ENCODE assay signal across 28 cellular contexts in the genomic region with DNA sequence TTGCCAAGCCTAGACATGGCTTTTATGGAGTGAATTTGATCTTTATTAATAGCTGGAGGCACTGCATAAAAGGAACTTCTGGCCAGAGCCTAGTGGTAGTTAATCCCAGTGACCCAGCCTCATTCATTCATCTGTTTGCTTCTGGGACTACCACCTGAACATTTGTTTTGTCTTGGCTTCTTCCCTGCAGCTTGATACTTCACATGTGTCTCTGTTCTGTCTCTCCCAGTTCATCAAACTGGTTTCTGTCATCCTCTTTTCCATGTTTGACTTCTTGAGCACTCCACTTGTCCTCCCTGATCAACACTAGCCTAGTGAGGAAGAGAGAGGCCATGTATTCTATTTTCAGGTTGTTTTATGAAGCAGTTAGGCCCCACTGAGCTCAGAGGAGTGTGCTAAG.
"Had no signal": no experiment of that assay in that cellular context is flagged by ENCODE, and none has a peak within 500 bp of the region (broad histone marks: within the 10 kb centered on the region; RNA-seq: fewer than 3 reads in every experiment).

No MANE protein-coding gene starts in this region.

- ATAC-seq: natural killer cell; psoas muscle; right cardiac atrium; right lobe of liver; stimulated activated effector memory CD8-positive, alpha-beta T cell treated with anti-CD3 and anti-CD28 coated beads, Interleukin-12 subunit alpha, Interleukin-12 subunit beta, amount 100 ng/mL, for 72 hours; stimulated activated naive B cell treated with anti-CD40 and anti-IgM and Interleukin-4, amounts not matched to agents 10 μg/mL and 1 μg/mL and 100 μg/mL, for 72 hours; upper lobe of right lung had no signal

- H3K4me1 Mint-ChIP-seq: natural killer cell; nephron; stimulated activated effector memory CD8-positive, alpha-beta T cell treated with anti-CD3 and anti-CD28 coated beads, Interleukin-12 subunit alpha, Interleukin-12 subunit beta, amount 100 ng/mL, for 72 hours; stimulated activated naive B cell treated with anti-CD40 and anti-IgM and Interleukin-4, amounts not matched to agents 10 μg/mL and 1 μg/mL and 100 μg/mL, for 72 hours had no signal

- H3K4me3 ChIP-seq: neural progenitor cell, ovary, psoas muscle, right lobe of liver, sigmoid colon, stomach, testis, tibial artery, transverse colon, upper lobe of right lung, uterus had no signal

- DNase-seq: natural killer cell; occipital lobe; ovary; posterior cingulate gyrus; psoas muscle; right cardiac atrium; right lobe of liver; sigmoid colon; small intestine; stimulated activated CD4-positive, alpha-beta T cell treated with anti-CD3 and anti-CD28 coated beads, Interleukin-15, amount 100 ng/mL, for 24 hours; stimulated activated CD4-positive, alpha-beta T cell treated with anti-CD3 and anti-CD28 coated beads, Interleukin-2, amount 100 ng/mL, for 24 hours; stimulated activated CD4-positive, alpha-beta T cell treated with anti-CD3 and anti-CD28 coated beads, Interleukin-2, amount 100 ng/mL, for 48 hours; stimulated activated CD4-positive, alpha-beta T cell treated with anti-CD3 and anti-CD28 coated beads, Interleukin-4, amount 100 ng/mL, for 24 hours; stimulated activated naive B cell treated with anti-CD40 and anti-IgM and Interleukin-4, amounts not matched to agents 10 μg/mL and 1 μg/mL and 100 μg/mL, for 72 hours; stimulated activated naive CD4-positive, alpha-beta T cell treated with Interleukin-2 at 50 U/mL for 16 hours; stomach; testis; tibial artery; transverse colon; upper lobe of right lung; uterus had no signal

- H3K27ac ChIP-seq: neural progenitor cell, ovary, parathyroid adenoma, psoas muscle, right lobe of liver, sigmoid colon, stomach, testis, tibial artery, transverse colon, upper lobe of right lung, uterus had no signal

- H2AFZ ChIP-seq: neural progenitor cell, parathyroid adenoma had no signal

- H3K9ac ChIP-seq: neural progenitor cell, parathyroid adenoma had no signal

- H3K4me1 ChIP-seq: neural progenitor cell, parathyroid adenoma, psoas muscle, right lobe of liver, stomach, testis, tibial artery, transverse colon, upper lobe of right lung, uterus had no signal

- H3K27ac Mint-ChIP-seq: natural killer cell; nephron; neural progenitor cell; progenitor cell of endocrine pancreas; stimulated activated effector memory CD8-positive, alpha-beta T cell treated with anti-CD3 and anti-CD28 coated beads, Interleukin-12 subunit alpha, Interleukin-12 subunit beta, amount 100 ng/mL, for 72 hours; stimulated activated naive B cell treated with anti-CD40 and anti-IgM and Interleukin-4, amounts not matched to agents 10 μg/mL and 1 μg/mL and 100 μg/mL, for 72 hours; stimulated activated naive CD8-positive, alpha-beta T cell treated with anti-CD3 and anti-CD28 coated beads, Interleukin-15, Interleukin-2, amounts not matched to agents 100 ng/mL and 50 ng/mL, for 24 hours; type B pancreatic cell had no signal

- H3K27me3 Mint-ChIP-seq: progenitor cell of endocrine pancreas; stimulated activated naive B cell treated with anti-CD40 and anti-IgM and Interleukin-4, amounts not matched to agents 10 μg/mL and 1 μg/mL and 100 μg/mL, for 72 hours; stimulated activated naive CD8-positive, alpha-beta T cell treated with anti-CD3 and anti-CD28 coated beads, Interleukin-15, Interleukin-2, amounts not matched to agents 100 ng/mL and 50 ng/mL, for 24 hours; type B pancreatic cell had no signal

- H3K9me3 Mint-ChIP-seq: nephron, neural progenitor cell, type B pancreatic cell had no signal

- H3K9me3 ChIP-seq: ovary, psoas muscle, right lobe of liver, sigmoid colon, testis, tibial artery, transverse colon, upper lobe of right lung, uterus had no signal

- H3K36me3 ChIP-seq: neural progenitor cell, ovary, right lobe of liver, sigmoid colon, stomach, tibial artery, transverse colon, upper lobe of right lung, uterus had no signal

- H3K79me2 ChIP-seq: parathyroid adenoma had no signal

- H3K4me2 ChIP-seq: neural progenitor cell had no signal

- H3K36me3 Mint-ChIP-seq: natural killer cell; neural progenitor cell; stimulated activated effector memory CD8-positive, alpha-beta T cell treated with anti-CD3 and anti-CD28 coated beads, Interleukin-12 subunit alpha, Interleukin-12 subunit beta, amount 100 ng/mL, for 72 hours; stimulated activated naive B cell treated with anti-CD40 and anti-IgM and Interleukin-4, amounts not matched to agents 10 μg/mL and 1 μg/mL and 100 μg/mL, for 72 hours; type B pancreatic cell had no signal

- H3K4me3 Mint-ChIP-seq: natural killer cell; nephron; neural progenitor cell; stimulated activated effector memory CD8-positive, alpha-beta T cell treated with anti-CD3 and anti-CD28 coated beads, Interleukin-12 subunit alpha, Interleukin-12 subunit beta, amount 100 ng/mL, for 72 hours; stimulated activated naive B cell treated with anti-CD40 and anti-IgM and Interleukin-4, amounts not matched to agents 10 μg/mL and 1 μg/mL and 100 μg/mL, for 72 hours; stimulated activated naive CD8-positive, alpha-beta T cell treated with anti-CD3 and anti-CD28 coated beads, Interleukin-15, Interleukin-2, amounts not matched to agents 100 ng/mL and 50 ng/mL, for 24 hours; type B pancreatic cell had no signal

- H3K27me3 ChIP-seq: neural progenitor cell, ovary, right lobe of liver, sigmoid colon, stomach, testis, tibial artery, transverse colon, upper lobe of right lung, uterus had no signal
